Comparison of ENCODE assay signal across 8 cellular contexts in genomic region chr22:36387914-36388864, GRCh38. TPM values are rescaled to one million over a fixed set of nuclear protein-coding genes. Genes with fewer than 3 reads are reported as not detected.
DNase-seq lines count a peak whose midpoint lies in the region; ATAC-seq, FAIRE-seq and TF ChIP-seq lines count a peak whose summit lies in the region.

TSS of gene MYH9 (minus strand) at chr22:36387967. CDS start at chr22:36349236, 38,731 bp downstream.

- H3K27ac ChIP-seq in IMR-90 (ENCODE audit: insufficient read depth, low read length) (peak within 1 kb of the TSS; percentile 97), endothelial cell of umbilical vein (ENCODE audit: insufficient read depth, low read depth, low read length) (peak within 1 kb of the TSS; percentile 92)

- H3K9me3 ChIP-seq in IMR-90 (ENCODE audit: control insufficient read depth, insufficient read depth, low read length), result no peaks in the 10 kb centered on the region
- H3K9me3 ChIP-seq in endothelial cell of umbilical vein (replicated peaks; ENCODE audit: control insufficient read depth, insufficient read depth, low read length), result no peaks in the 10 kb centered on the region

- TF ChIP-seq POLR2A in IMR-90 (IDR thresholded peaks at IDR 0.05; ENCODE audit: low read depth, low read length), result peak; percentile 98
- peak; percentile 98 for TF ChIP-seq POLR2A in endothelial cell of umbilical vein (IDR thresholded peaks at IDR 0.05; ENCODE audit: low read depth, low read length)

- H2AK9ac ChIP-seq in IMR-90 (replicated peaks; ENCODE audit: low read depth, low read length, poor library complexity), result peak within 1 kb of the TSS; percentile 96

- H2BK5ac ChIP-seq in IMR-90 (ENCODE audit: low read depth, low read length, poor library complexity, severe bottlenecking), result peak within 1 kb of the TSS; percentile 97

- peak within 1 kb of the TSS; percentile 79 to 99 for H4K8ac ChIP-seq in IMR-90 (ENCODE audit: low read depth in 2 of 2, low read length in 2 of 2)

- CTCF ChIA-PET in IMR-90 (lab: Yijun Ruan, JAX), result interaction anchor here (0.6 to 1.4 kb wide), 3 partner anchors 82 to 87 kb away, joined by 3 to 4 read pairs (median 3); no protein-coding TSS in a partner anchor
- CTCF ChIA-PET in endothelial cell of umbilical vein (lab: Charles Lee), result interaction anchor here (0.6 to 2.4 kb wide), 15 partner anchors 10 to 98 kb away, joined by 3 to 16 read pairs (median 4); no protein-coding TSS in a partner anchor

- TF ChIP-seq RAD21 in IMR-90 (IDR thresholded peaks at IDR 0.05; ENCODE audit: low read length), result no peak; the same call in 1 of the 2 replicates

- H2BK15ac ChIP-seq in IMR-90 (ENCODE audit: low read depth, low read length), result peak within 1 kb of the TSS; percentile 97

- no peak for TF ChIP-seq CTCF in D721Med (IDR thresholded peaks at IDR 0.05; ENCODE audit: insufficient read depth, missing control alignments)
- no peak for TF ChIP-seq CTCF in IMR-90 (conservative IDR thresholded peaks at IDR 0.05; ENCODE audit: low read depth, low read length)
- no peak for TF ChIP-seq CTCF in endothelial cell of umbilical vein (IDR thresholded peaks at IDR 0.05; ENCODE audit: extremely low read depth in 1 of 2, insufficient read depth in 1 of 2, low read depth in 1 of 2, low read length in 2 of 2)

- in situ Hi-C loops in IMR-90 (cut with MboI; ENCODE audit: low sequenced_read_pairs), result no loop called here

- H3K36me3 ChIP-seq in IMR-90 (ENCODE audit: control insufficient read depth, insufficient read depth, low read length) (peaks cover 21% of the 10 kb centered on the region), endothelial cell of umbilical vein (ENCODE audit: control insufficient read depth in 2 of 2, extremely low read depth in 1 of 2, insufficient read depth in 2 of 2, low read length in 2 of 2) (peaks cover 1 to 6% of the 10 kb centered on the region in 2 experiments)

- 2% methylated on average over 9 of the region's 55 CpGs; no CpG with 5 or more reads in 1 of the 2 experiments for WGBS in IMR-90 (ENCODE audit: extremely low coverage in 2 of 2, insufficient read length in 1 of 2), 2 experiments

- BruUV-seq in IMR-90 (replicated peaks; lab: Mats Ljungman, UMichigan) (TSS peak; percentile 96), endothelial cell of umbilical vein (replicated peaks; lab: Mats Ljungman, UMichigan) (no TSS peak)

- H2AK5ac ChIP-seq in IMR-90 (ENCODE audit: low read depth, low read length), result peak within 1 kb of the TSS; percentile 98

- H3K4me1 ChIP-seq in IMR-90 (ENCODE audit: control insufficient read depth, insufficient read depth, low read length) (peaks cover 7% of the 10 kb centered on the region), endothelial cell of umbilical vein (ENCODE audit: control insufficient read depth, extremely low read depth, insufficient read depth, low read length) (peaks cover 25% of the 10 kb centered on the region)

- ATAC-seq in GM21526 (IDR thresholded peaks at IDR 0.05; ENCODE audit: low FRiP score, unreplicated experiment) (peak; percentile 62), IMR-90 (ENCODE audit: low read depth) (peak; percentile 90)

- intact Hi-C loops in IMR-90 (cut with micrococcal nuclease) (loop anchor here (1.0 kb wide), 3 partner anchors 57 to 82 kb away; no protein-coding TSS in a partner anchor), endothelial cell of umbilical vein (cut with micrococcal nuclease) (loop anchor here (1.0 to 5.0 kb wide), 7 partner anchors 10 to 87 kb away; no protein-coding TSS in a partner anchor)

- H3K9ac ChIP-seq in IMR-90 (ENCODE audit: low read depth, low read length), result peak within 1 kb of the TSS; percentile 99
- H3K9ac ChIP-seq in endothelial cell of umbilical vein (replicated peaks; ENCODE audit: extremely low read depth, insufficient read depth, low read length), result peak within 1 kb of the TSS; percentile 98

- H2AFZ ChIP-seq in IMR-90 (replicated peaks; ENCODE audit: low read length, poor library complexity), result peak within 1 kb of the TSS; percentile 88
- H2AFZ ChIP-seq in endothelial cell of umbilical vein (ENCODE audit: low read depth, low read length), result peak within 1 kb of the TSS; percentile 85

- peaks cover 5% of the 10 kb centered on the region; the same call in 1 of the 2 replicates for H3K9me1 ChIP-seq in IMR-90 (ENCODE audit: insufficient read depth, low read length)
- no peaks in the 10 kb centered on the region for H3K9me1 ChIP-seq in endothelial cell of umbilical vein (replicated peaks; ENCODE audit: control insufficient read depth, extremely low read depth, insufficient read depth, low read length)

- POLR2A ChIA-PET in IMR-90 (lab: Charles Lee; ENCODE audit: unreplicated experiment), result interaction anchor here (0.5 to 3.6 kb wide), 13 partner anchors 38 to 386 kb away, joined by 3 to 30 read pairs (median 4); partner anchors contain the start of gene TXN2
- POLR2A ChIA-PET in endothelial cell of umbilical vein (lab: Charles Lee), result interaction anchor here (1.0 to 2.2 kb wide), 16 partner anchors 10 to 83 kb away, joined by 3 to 19 read pairs (median 7); no protein-coding TSS in a partner anchor

- dilution Hi-C loops in IMR-90 (cut with HindIII; ENCODE audit: low sequenced_read_pairs, unreplicated experiment) (no loop called here), endothelial cell of umbilical vein (cut with MboI; ENCODE audit: extremely low pct_ligation_motif_present, low sequenced_read_pairs) (no loop called here)

- H4K20me1 ChIP-seq in IMR-90 (ENCODE audit: insufficient read depth, low read length), result peaks cover 42% of the 10 kb centered on the region
- no peaks in the 10 kb centered on the region for H4K20me1 ChIP-seq in endothelial cell of umbilical vein (replicated peaks; ENCODE audit: control insufficient read depth, extremely low read depth, insufficient read depth, low read length)

- H4K91ac ChIP-seq in IMR-90 (ENCODE audit: insufficient read depth, low read depth, low read length), result peak within 1 kb of the TSS; percentile 98

- no peaks in the 10 kb centered on the region for H3K27me3 ChIP-seq in IMR-90 (ENCODE audit: control insufficient read depth, insufficient read depth, low read length)
- H3K27me3 ChIP-seq in endothelial cell of umbilical vein (ENCODE audit: control insufficient read depth in 2 of 2, insufficient read depth in 2 of 2, low read length in 2 of 2), result no peaks in the 10 kb centered on the region

- FAIRE-seq in D721Med (lab: Jason Lieb, UNC), result no peak
- peak; percentile 99 for FAIRE-seq in endothelial cell of umbilical vein (lab: Jason Lieb, UNC)

- DNase-seq in D721Med (ENCODE audit: insufficient read length, low spot score) (peak; percentile 71), IMR-90 (peak; percentile 100), OCI-M1 (lab: John Stamatoyannopoulos, UW) (peak; percentile 99), activated T-cell treated with anti-CD3 and anti-CD28 coated beads for 24 hours (ENCODE audit: low read depth) (peak; percentile 99), endothelial cell of umbilical vein (ENCODE audit: low read depth, low spot score) (peak; percentile 100), midbrain (lab: John Stamatoyannopoulos, UW) (peak; percentile 99)
- peak; percentile 96 to 98 for DNase-seq in stimulated activated CD8-positive, alpha-beta memory T cell treated with anti-CD3 and anti-CD28 coated beads, Interleukin-2, amount 100 ng/mL, for 1 hour (ENCODE audit: low read depth in 2 of 2)

- H3K4me3 ChIP-seq in IMR-90 (ENCODE audit: insufficient read depth, low read depth, low read length) (peak within 1 kb of the TSS; percentile 75), endothelial cell of umbilical vein (replicated peaks in 1 of 3; ENCODE audit: insufficient read depth in 1 of 3, low read depth in 1 of 3, low read length in 3 of 3) (peak within 1 kb of the TSS; percentile 95 to 99 (median 97))

- H4K5ac ChIP-seq in IMR-90 (ENCODE audit: low read depth, low read length), result peak within 1 kb of the TSS; percentile 92

- peak within 1 kb of the TSS; percentile 97 for H2BK120ac ChIP-seq in IMR-90 (ENCODE audit: low read depth, low read length)

- peaks cover 0 to 12% of the 10 kb centered on the region in 2 experiments; a peak in 2 of 4 replicates for H3K79me1 ChIP-seq in IMR-90 (ENCODE audit: low read depth in 1 of 2, low read length in 2 of 2)

- H3K79me2 ChIP-seq in endothelial cell of umbilical vein (ENCODE audit: control insufficient read depth, insufficient read depth, low read length), result peaks cover 45% of the 10 kb centered on the region

- H2BK20ac ChIP-seq in IMR-90 (ENCODE audit: low read depth, low read length), result peak within 1 kb of the TSS; percentile 96

- peak within 1 kb of the TSS; percentile 98 for H3K4ac ChIP-seq in IMR-90 (ENCODE audit: low read depth, low read length)

- peak within 1 kb of the TSS; percentile 100 for H3K14ac ChIP-seq in IMR-90 (replicated peaks; ENCODE audit: low read depth, low read length)

- peak within 1 kb of the TSS; percentile 100 for H3K23ac ChIP-seq in IMR-90 (ENCODE audit: low read depth, low read length)

- H3K18ac ChIP-seq in IMR-90 (ENCODE audit: low read depth, low read length), result peak within 1 kb of the TSS; percentile 94

- peak within 1 kb of the TSS; percentile 99 for H3K56ac ChIP-seq in IMR-90 (ENCODE audit: extremely low read depth, insufficient read depth, low read length)

- H3K4me2 ChIP-seq in IMR-90 (ENCODE audit: low read depth, low read length) (peak within 1 kb of the TSS; percentile 90), endothelial cell of umbilical vein (ENCODE audit: insufficient read depth, low read length) (peak within 1 kb of the TSS; percentile 94)

TF ChIP-seq in endothelial cell of umbilical vein, 7 proteins besides CTCF, POLR2A, EP300 and RAD21:
- TF ChIP-seq MAX (IDR thresholded peaks at IDR 0.05; ENCODE audit: insufficient read depth, insufficient read length) (peak; percentile 1), FOS (IDR thresholded peaks at IDR 0.05; ENCODE audit: borderline replicate concordance, insufficient read depth, low read length) (no peak), POLR2AphosphoS5 (IDR thresholded peaks at IDR 0.05; ENCODE audit: insufficient read depth, low read depth, low read length) (peak; percentile 99), GATA2 (IDR thresholded peaks at IDR 0.05; ENCODE audit: insufficient read depth, insufficient read length, low read depth, low read length) (no peak)
TF ChIP-seq in endothelial cell of umbilical vein: peak in this region for 2.

RNA-seq across cellular contexts. Expression of gene MYH9, which starts in this region (rescaled TPM):
- 554 and 783 TPM in 2 replicates for total RNA-seq in IMR-90 (2012; rRNA removed)
- 475 and 507 TPM in 2 replicates for polyA plus RNA-seq in IMR-90 (2012; rRNA removed)
- polyA plus RNA-seq in IMR-90 (2012; cell fraction: cytosol; rRNA removed), result 197 and 382 TPM in 2 replicates
- polyA plus RNA-seq in IMR-90 (2012; cell fraction: nucleus; rRNA removed; ENCODE audit: low replicate concordance), result 449 and 493 TPM in 2 replicates
- total RNA-seq in endothelial cell of umbilical vein, result 1,331 and 1,413 TPM in 2 replicates
- 157 and 188 TPM in 2 replicates for polyA plus RNA-seq in endothelial cell of umbilical vein
- polyA plus RNA-seq in endothelial cell of umbilical vein (2011; cell fraction: cytosol; rRNA removed), result 377 and 396 TPM in 2 replicates
- 759 and 766 TPM in 2 replicates for polyA plus RNA-seq in endothelial cell of umbilical vein (2011; cell fraction: nucleus; rRNA removed)
- polyA plus RNA-seq in endothelial cell of umbilical vein (2012), result 496 and 585 TPM in 2 replicates
- 1,176 and 1,679 TPM in 2 replicates for polyA minus RNA-seq in endothelial cell of umbilical vein
- 42.9 TPM for polyA minus RNA-seq in endothelial cell of umbilical vein (2011; cell fraction: cytosol; rRNA and poly(A)+ RNA removed)
- polyA minus RNA-seq in endothelial cell of umbilical vein (2011; cell fraction: nucleus; rRNA and poly(A)+ RNA removed), result 498 and 877 TPM in 2 replicates

Comparison
In these comparisons a context has a peak if more than half of its experiments do, and no peak if none do; other contexts are left out.
1. Peak in every context shown above with its lines: DNase-seq, ATAC-seq, H3K4me3 ChIP-seq and H3K27ac ChIP-seq.